14 cellular contexts compared by ENCODE assay signal in genomic region chr9:37335238-37335637, GRCh38.
"Had no signal": no experiment of that assay in that cellular context is flagged by ENCODE, and none has a peak within 500 bp of the region (broad histone marks: within the 10 kb centered on the region; RNA-seq: fewer than 3 reads in every experiment).

No MANE protein-coding gene starts in this region.

- H3K9me3 ChIP-seq: esophagus squamous epithelium, gastroesophageal sphincter, mucosa of descending colon had no signal

- H3K36me3 Mint-ChIP-seq: natural killer cell had no signal

- ATAC-seq: gastroesophageal sphincter, left lobe of liver, mucosa of descending colon, natural killer cell had no signal

- H3K36me3 ChIP-seq: esophagus squamous epithelium, gastroesophageal sphincter had no signal

- H3K27me3 ChIP-seq: esophagus squamous epithelium, gastroesophageal sphincter had no signal

- H3K27ac Mint-ChIP-seq: natural killer cell had no signal

- H3K4me1 Mint-ChIP-seq: natural killer cell had no signal

- H3K4me1 ChIP-seq: esophagus squamous epithelium, gastroesophageal sphincter had no signal

- H3K9me3 Mint-ChIP-seq: natural killer cell, neural crest cell had no signal

- H3K27ac ChIP-seq: esophagus squamous epithelium, gastroesophageal sphincter had no signal

- DNase-seq: dermis blood vessel endothelial cell; esophagus squamous epithelium; foreskin fibroblast; glutamatergic neuron; islet precursor cell; mucosa of descending colon; natural killer cell; posterior cingulate gyrus; small intestine; stimulated activated CD4-positive, alpha-beta T cell treated with anti-CD3 and anti-CD28 coated beads, Interleukin-12 subunit alpha, Interleukin-12 subunit beta, amount 100 ng/mL, for 4 hours; stimulated activated naive CD4-positive, alpha-beta T cell treated with Interleukin-2 at 50 U/mL for 16 hours had no signal

- H3K4me3 ChIP-seq: esophagus squamous epithelium, gastroesophageal sphincter, mucosa of descending colon had no signal

- FAIRE-seq: small intestine had no signal

- H3K4me3 Mint-ChIP-seq: natural killer cell, neural crest cell had no signal
